In genomic region chr16:68704232-68704867, GRCh38 we compare ENCODE assay signal across 8 cellular contexts. TPM values are rescaled to one million over a fixed set of nuclear protein-coding genes. Genes with fewer than 3 reads are reported as not detected.
DNase-seq lines count a peak whose midpoint lies in the region; ATAC-seq and TF ChIP-seq lines count a peak whose summit lies in the region.

No MANE protein-coding gene starts in this region.

- peak; percentile 33 for DNase-seq in NCI-H1105 treated with DMSO at 0.1 percent for 48 hours (lab: John Stamatoyannopoulos, UW)
- DNase-seq in NCI-H1105 (lab: John Stamatoyannopoulos, UW) = no peak
- peak; percentile 44 to 51 for DNase-seq in NCI-H187 (lab: John Stamatoyannopoulos, UW)
- DNase-seq in T-helper 17 cell = peak; percentile 18 to 29 (median 22)
- no peak for DNase-seq in ascending aorta (ENCODE audit: low spot score in 2 of 2)
- DNase-seq in iPS DF 19.7 (ENCODE audit: low read depth, low spot score) = peak; percentile 73
- DNase-seq in spleen = peak; percentile 83

- intact Hi-C loops in ascending aorta (cut with DNase I) (no loop called here), spleen (cut with DNase I; ENCODE audit: low total_unique reads) (loop anchor here (10.0 kb wide), 1 partner anchor 420 kb away; no protein-coding TSS in a partner anchor)

- no peak overlapping the region for H3K27ac Mint-ChIP-seq in T-helper 17 cell

- H3K27me3 ChIP-seq in ascending aorta = no peaks in the 10 kb centered on the region
- no peaks in the 10 kb centered on the region for H3K27me3 ChIP-seq in spleen (replicated peaks in 1 of 7)

- H3K9me3 ChIP-seq in T-helper 17 cell (ENCODE audit: control insufficient read depth, low read length, poor library complexity, severe bottlenecking) (no peaks in the 10 kb centered on the region), ascending aorta (no peaks in the 10 kb centered on the region), spleen (no peaks in the 10 kb centered on the region)

- no peak for TF ChIP-seq POLR2A in spleen (IDR thresholded peaks at IDR 0.05)

- H3K4me1 ChIP-seq in ascending aorta (no peaks in the 10 kb centered on the region), spleen (peaks cover 0 to 48% (median 19%) of the 10 kb centered on the region in 6 donors)

- H3K27ac ChIP-seq in ascending aorta (no peak overlapping the region), spleen (no peak overlapping the region)

- TF ChIP-seq CTCF in ascending aorta (IDR thresholded peaks at IDR 0.05) (peak in 2 of 3 experiments; percentile 11 to 48), spleen (IDR thresholded peaks at IDR 0.05 in 8 of 11, conservative IDR thresholded peaks at IDR 0.05 in 3 of 11) (peak; percentile 8 to 73 (median 66))

- H3K36me3 ChIP-seq in ascending aorta (no peaks in the 10 kb centered on the region), spleen (no peaks in the 10 kb centered on the region)

- peaks cover 3% of the 10 kb centered on the region for H3K4me1 Mint-ChIP-seq in T-helper 17 cell

- no peak overlapping the region for H3K4me3 ChIP-seq in ascending aorta
- H3K4me3 ChIP-seq in spleen = no peak overlapping the region

- ATAC-seq in T-helper 17 cell = peak; percentile 67
- no peak for ATAC-seq in HG03571 (IDR thresholded peaks at IDR 0.05; ENCODE audit: unreplicated experiment)

- WGBS in spleen, 5 donors = 20 to 35% (median 29%) methylated on average over 10 to 15 of the region's 15 CpGs

- no peak overlapping the region for H3K4me3 Mint-ChIP-seq in T-helper 17 cell

- H3K27me3 Mint-ChIP-seq in T-helper 17 cell = peaks cover 5% of the 10 kb centered on the region

- peaks cover 3% of the 10 kb centered on the region for H3K36me3 Mint-ChIP-seq in T-helper 17 cell (ENCODE audit: low read depth)

RNA-seq across cellular contexts. Expression of gene CDH1, which starts 32.7 kb away (rescaled TPM):
- total RNA-seq in T-helper 17 cell (under 1 TPM; 0.44 to 0.47 TPM), ascending aorta (not detected), spleen (10 to 100 TPM in 6 of 7 donors, 1 to 10 TPM in 1; 9.2 to 35.9 (median 16.1) TPM)
- 1 to 10 TPM; 5.2 to 6.9 (median 5.4) TPM for polyA plus RNA-seq in spleen

RNA-seq across cellular contexts. Expression of gene CDH3, which starts 59.2 kb away (rescaled TPM):
- total RNA-seq in T-helper 17 cell (under 1 TPM; 0.37 to 0.42 TPM), ascending aorta (not detected), spleen (10 to 100 TPM; 13.1 to 47.6 (median 25.3) TPM)
- polyA plus RNA-seq in spleen = 1 to 10 TPM; 1.5 to 5.9 (median 4.9) TPM

Comparison
In these comparisons a context has a peak if more than half of its experiments do, and no peak if none do; other contexts are left out.
1. DNase-seq: peak in NCI-H1105 treated with DMSO at 0.1 percent for 48 hours (single experiment), NCI-H187 (2 of 2), T-helper 17 cell (3 of 3), iPS DF 19.7 (single experiment) and spleen (single experiment); none in NCI-H1105 (single experiment) and ascending aorta (0 of 2).
2. RNA of gene CDH1, which starts 32.7 kb away (total RNA-seq): 9.2 to 35.9 TPM in spleen; 0.44 to 0.47 TPM in T-helper 17 cell and not detected in ascending aorta (single experiment); every median in the first group is over 4 times any median in the second.
3. RNA of gene CDH3, which starts 59.2 kb away (total RNA-seq): 13.1 to 47.6 TPM in spleen; 0.37 to 0.42 TPM in T-helper 17 cell and not detected in ascending aorta (single experiment); every median in the first group is over 4 times any median in the second.